Comparison of ENCODE assay signal across 8 cellular contexts in genomic region chr16:29862383-29862883, GRCh38. TPM values are rescaled to one million over a fixed set of nuclear protein-coding genes. Genes with fewer than 3 reads are reported as not detected.
A peak's percentile ranks its signal among the peaks of the same experiment; 100 is the strongest.
DNase-seq lines count a peak whose midpoint lies in the region; ATAC-seq and TF ChIP-seq lines count a peak whose summit lies in the region.

No MANE protein-coding gene starts in this region.

- H3K36me3 ChIP-seq in lung (ENCODE audit: control insufficient read depth in 2 of 2, insufficient read depth in 2 of 2, low read length in 2 of 2) (peaks cover 0 to 20% of the 10 kb centered on the region in 2 donors), tibial artery (peaks cover 16 to 32% (median 30%) of the 10 kb centered on the region in 3 donors)

- peaks cover 41% of the 10 kb centered on the region for H3K36me3 Mint-ChIP-seq in activated T-cell treated with anti-CD3 and anti-CD28 coated beads, Interleukin-2, amount 50 U/mL, for 24 hours (ENCODE audit: low read depth)
- peaks cover 13% of the 10 kb centered on the region for H3K36me3 Mint-ChIP-seq in chondrocyte (ENCODE audit: low read depth)

- intact Hi-C loops in tibial artery (cut with DNase I; ENCODE audit: low total_unique reads), result loop anchor here (5.0 kb wide), 2 partner anchors 35 to 145 kb away; no protein-coding TSS in a partner anchor

- H3K27me3 ChIP-seq in lung (ENCODE audit: control insufficient read depth, insufficient read depth) (no peaks in the 10 kb centered on the region), tibial artery (no peaks in the 10 kb centered on the region)

- H3K9me3 ChIP-seq in lung (ENCODE audit: control insufficient read depth in 2 of 2, insufficient read depth in 1 of 2, low read length in 1 of 2) (no peaks in the 10 kb centered on the region), tibial artery (no peaks in the 10 kb centered on the region)

- TF ChIP-seq CTCF in chondrocyte (IDR thresholded peaks at IDR 0.05) (peak; percentile 61), lung (IDR thresholded peaks at IDR 0.05; ENCODE audit: control extremely low read depth, extremely low read depth) (no peak), tibial artery (IDR thresholded peaks at IDR 0.05) (no peak)

- peak overlapping the region; percentile 100 for H3K27ac Mint-ChIP-seq in activated T-cell treated with anti-CD3 and anti-CD28 coated beads, Interleukin-2, amount 50 U/mL, for 24 hours
- H3K27ac Mint-ChIP-seq in chondrocyte (ENCODE audit: unreplicated experiment), result peak overlapping the region; percentile 86

- peaks cover 23% of the 10 kb centered on the region for H3K4me1 Mint-ChIP-seq in activated T-cell treated with anti-CD3 and anti-CD28 coated beads, Interleukin-2, amount 50 U/mL, for 24 hours (ENCODE audit: low read depth)
- peaks cover 22% of the 10 kb centered on the region for H3K4me1 Mint-ChIP-seq in chondrocyte (ENCODE audit: low read depth)

- no peaks in the 10 kb centered on the region for H3K27me3 Mint-ChIP-seq in activated T-cell treated with anti-CD3 and anti-CD28 coated beads, Interleukin-2, amount 50 U/mL, for 24 hours
- H3K27me3 Mint-ChIP-seq in chondrocyte (ENCODE audit: low read depth), result no peaks in the 10 kb centered on the region

- WGBS in lung, 2 donors, result 1 to 3% methylated on average over 27 of the region's 27 CpGs

- no peak for DNase-seq in activated T-cell treated with anti-CD3 and anti-CD28 coated beads, Interleukin-2, amount 50 U/mL, for 24 hours
- DNase-seq in activated T-cell treated with anti-CD3 and anti-CD28 coated beads for 4 hours (no peak), NCI-H1930 (lab: John Stamatoyannopoulos, UW) (peak; percentile 21 to 38), chondrocyte (ENCODE audit: low spot score) (no peak), lung (ENCODE audit: low spot score) (no peak), tibial artery (no peak)

- H3K9me3 Mint-ChIP-seq in activated T-cell treated with anti-CD3 and anti-CD28 coated beads, Interleukin-2, amount 50 U/mL, for 24 hours, result no peaks in the 10 kb centered on the region
- H3K9me3 Mint-ChIP-seq in chondrocyte (ENCODE audit: low read depth), result no peaks in the 10 kb centered on the region

- H3K4me3 ChIP-seq in lung, result peak overlapping the region; percentile 84
- H3K4me3 ChIP-seq in tibial artery, result peak overlapping the region; percentile 59 to 68

- H3K4me3 Mint-ChIP-seq in activated T-cell treated with anti-CD3 and anti-CD28 coated beads, Interleukin-2, amount 50 U/mL, for 24 hours, result peak overlapping the region; percentile 88
- H3K4me3 Mint-ChIP-seq in chondrocyte (ENCODE audit: unreplicated experiment), result peak overlapping the region; percentile 99

- peaks cover 0 to 4% of the 10 kb centered on the region in 2 donors for H3K4me1 ChIP-seq in lung (ENCODE audit: control insufficient read depth in 2 of 2, insufficient read depth in 2 of 2, low read length in 2 of 2)
- H3K4me1 ChIP-seq in tibial artery, result peaks cover 0 to 33% (median 25%) of the 10 kb centered on the region in 4 donors

- peak overlapping the region; percentile 85 to 86 for H3K27ac ChIP-seq in lung (ENCODE audit: low read depth in 1 of 2, low read length in 1 of 2)
- H3K27ac ChIP-seq in tibial artery, result peak overlapping the region; percentile 74 to 89

- peak; percentile 12 for ATAC-seq in lung (ENCODE audit: insufficient read depth, low FRiP score)
- no peak for ATAC-seq in GM19023 (IDR thresholded peaks at IDR 0.05; ENCODE audit: unreplicated experiment)
- no peak for ATAC-seq in HG02763 (IDR thresholded peaks at IDR 0.05; ENCODE audit: unreplicated experiment)

RNA-seq across cellular contexts. Expression of gene CDIPT, which starts 0.6 kb away (rescaled TPM):
- total RNA-seq in chondrocyte, result 73.5 to 79.7 TPM (median 78.3 TPM) in 3 replicates
- 10 to 100 TPM; 66.9 to 71.7 TPM for total RNA-seq in lung
- 100 to 1,000 TPM in 1 of 2 donors, 10 to 100 TPM in 1; 75.0 to 105 TPM for polyA plus RNA-seq in lung

RNA-seq across cellular contexts. Expression of gene SEZ6L2, which starts 36.9 kb away (rescaled TPM):
- 10.9 to 17.0 TPM (median 16.3 TPM) in 3 replicates for total RNA-seq in chondrocyte
- total RNA-seq in lung, result 10 to 100 TPM in 1 of 2 donors, 1 to 10 TPM in 1; 6.4 to 19.2 TPM
- 1 to 10 TPM; 4.6 to 5.8 TPM for polyA plus RNA-seq in lung

RNA-seq across cellular contexts. Expression of gene ASPHD1, which starts 37.9 kb away (rescaled TPM):
- total RNA-seq in chondrocyte, result 2.4 to 3.2 TPM (median 2.9 TPM) in 3 replicates
- total RNA-seq in lung, result 1 to 10 TPM in 1 of 2 donors, under 1 TPM in 1; 0.34 to 4.3 TPM
- polyA plus RNA-seq in lung, result 1 to 10 TPM; 3.2 to 4.1 TPM

RNA-seq across cellular contexts. Expression of gene MVP, which starts 42.2 kb away (rescaled TPM):
- total RNA-seq in chondrocyte (101 to 132 TPM (median 106 TPM) in 3 replicates), lung (100 to 1,000 TPM; 150 to 322 TPM)
- 100 to 1,000 TPM; 239 to 267 TPM for polyA plus RNA-seq in lung

RNA-seq across cellular contexts. Expression of gene PAGR1, which starts 46.5 kb away (rescaled TPM):
- total RNA-seq in chondrocyte (22.3 to 40.2 TPM (median 23.0 TPM) in 3 replicates), lung (10 to 100 TPM; 18.4 to 23.1 TPM)
- 10 to 100 TPM; 29.8 to 43.2 TPM for polyA plus RNA-seq in lung

Comparison
In these comparisons a context has a peak if more than half of its experiments do, and no peak if none do; other contexts are left out.
1. DNase-seq: peak in NCI-H1930 (2 of 2); none in activated T-cell treated with anti-CD3 and anti-CD28 coated beads, Interleukin-2, amount 50 U/mL, for 24 hours (single experiment), activated T-cell treated with anti-CD3 and anti-CD28 coated beads for 4 hours (single experiment), chondrocyte (single experiment), lung (single experiment) and tibial artery (0 of 2).